Comparison of ENCODE assay signal across 3 cellular contexts in genomic region chr3:142750531-142750930, GRCh38. TPM values are rescaled to one million over a fixed set of nuclear protein-coding genes. Genes with fewer than 3 reads are reported as not detected.
DNase-seq lines count a peak whose midpoint lies in the region; ATAC-seq, FAIRE-seq and TF ChIP-seq lines count a peak whose summit lies in the region.
"Not testable (repeated sequence)": the region's sequence is repeated elsewhere in the genome, so short reads cannot be mapped to it uniquely, and the experiment has no call there.
"Had no signal": no experiment of that assay in that cellular context is flagged by ENCODE, and none has a peak within 500 bp of the region (broad histone marks: within the 10 kb centered on the region; RNA-seq: fewer than 3 reads in every experiment).

No MANE protein-coding gene starts in this region.

- H4K20me1 ChIP-seq in K562 (replicated peaks; ENCODE audit: control insufficient read depth, insufficient read depth, low read length): not testable (repeated sequence)

- POLR2A ChIA-PET in HEK293 (lab: Yijun Ruan, JAX); K562 (lab: Yijun Ruan, JAX): not testable (repeated sequence)

- H3K27me3 ChIP-seq in K562 (ENCODE audit: control insufficient read depth in 2 of 2, insufficient read depth in 2 of 2, low read length in 2 of 2): not testable (repeated sequence)

- TF ChIP-seq RAD21 in K562 (CRISPR knock-in tag; conservative IDR thresholded peaks at IDR 0.05 in 1 of 2, IDR thresholded peaks at IDR 0.05 in 1 of 2): not testable (repeated sequence)

- H3K4me3 ChIP-seq in HEK293 (ENCODE audit: low read depth, low read length); K562: not testable (repeated sequence)

- H3K4me1 ChIP-seq in HEK293 (ENCODE audit: control insufficient read depth, insufficient read depth, low read length); K562 (replicated peaks in 1 of 2; ENCODE audit: control insufficient read depth in 2 of 2, insufficient read depth in 2 of 2, low read length in 2 of 2): not testable (repeated sequence)

- DNase-seq in K562 (ENCODE audit: extremely low read depth in 1 of 4, low spot score in 3 of 4): not testable (repeated sequence)

- TF ChIP-seq CTCF in HEK293 (tag by site-specific recombination; IDR thresholded peaks at IDR 0.05); K562 (IDR thresholded peaks at IDR 0.05 in 2 of 3, conservative IDR thresholded peaks at IDR 0.05 in 1 of 3; ENCODE audit: insufficient read depth in 2 of 3, low read depth in 1 of 3, low read length in 3 of 3): not testable (repeated sequence)

- in situ Hi-C loops in K562 (cut with MboI): not testable (repeated sequence)

- 44% methylated on average over 4 of the region's 4 CpGs for WGBS in K562 (ENCODE audit: insufficient coverage, low coverage, missing lambda C conversion rate)

- not testable (repeated sequence) for FAIRE-seq in K562 (lab: Jason Lieb, UNC)

- BruUV-seq in K562 (replicated peaks; lab: Mats Ljungman, UMichigan): not testable (repeated sequence)

- H3K27ac ChIP-seq in HEK293 (ENCODE audit: extremely low read depth, low read depth, low read length); K562 (ENCODE audit: extremely low read depth, low read depth, low read length): not testable (repeated sequence)

- H3K4me2 ChIP-seq in K562 (ENCODE audit: insufficient read depth, low read length): not testable (repeated sequence)

- peaks cover 0 to 14% of the 10 kb centered on the region in 2 experiments; a peak in 1 of 3 replicates for H3K36me3 ChIP-seq in HEK293 (ENCODE audit: control insufficient read depth in 2 of 2, insufficient read depth in 1 of 2, low read length in 2 of 2)
- not testable (repeated sequence) for H3K36me3 ChIP-seq in K562 (ENCODE audit: control insufficient read depth, insufficient read depth, low read length)

- not testable (repeated sequence) for TF ChIP-seq EP300 in K562 (IDR thresholded peaks at IDR 0.05; ENCODE audit: low read length)

- not testable (repeated sequence) for TF ChIP-seq POLR2A in K562 (conservative IDR thresholded peaks at IDR 0.05)

- H3K9me1 ChIP-seq in K562 (ENCODE audit: control insufficient read depth, insufficient read depth, low read length): not testable (repeated sequence)

- H3K9me3 ChIP-seq in HEK293 (ENCODE audit: control insufficient read depth, insufficient read depth, low read depth, low read length); K562 (replicated peaks; ENCODE audit: control insufficient read depth, insufficient read depth, low read depth, low read length): not testable (repeated sequence)

- intact Hi-C loops in K562 (cut with micrococcal nuclease): not testable (repeated sequence)

- CTCF ChIA-PET in HEK293 (lab: Yijun Ruan, JAX): interaction anchor here (0.6 kb wide), 1 partner anchor 106 kb away, joined by 4 read pairs; no protein-coding TSS in a partner anchor
- CTCF ChIA-PET in K562 (lab: Yijun Ruan, JAX; ENCODE audit: low intra/inter-chr PET ratio): not testable (repeated sequence)

- not testable (repeated sequence) for H2AFZ ChIP-seq in K562 (ENCODE audit: low read depth, low read length)

- not testable (repeated sequence) for ATAC-seq in K562

- H3K79me2 ChIP-seq in K562 (ENCODE audit: control insufficient read depth, insufficient read depth, low read length): not testable (repeated sequence)

- H3K9ac ChIP-seq in K562 (ENCODE audit: insufficient read depth in 1 of 2, low read depth in 2 of 2, low read length in 2 of 2): not testable (repeated sequence)

TF ChIP-seq in HEK293, 187 proteins besides CTCF, POLR2A, EP300 and RAD21:
- peak; percentile 96 for TF ChIP-seq ZNF146 (tag by site-specific recombination; IDR thresholded peaks at IDR 0.05)

TF ChIP-seq in K562, 482 proteins besides CTCF, POLR2A, EP300 and RAD21:
- TF ChIP-seq BCOR (IDR thresholded peaks at IDR 0.05): peak; percentile 58; the same call in 1 of the 2 replicates
- TF ChIP-seq SMARCA5 (IDR thresholded peaks at IDR 0.05): 0 out of 2 replicates have a peak, but pooled peaks have one; percentile 35
- peak; percentile 25 for TF ChIP-seq RBM25 (IDR thresholded peaks at IDR 0.05; ENCODE audit: low read depth, low read length, severe bottlenecking)
- peak; percentile 15 to 33; a peak in 1 of 4 replicates for TF ChIP-seq KDM1A (IDR thresholded peaks at IDR 0.05)
- peak; percentile 97 for TF ChIP-seq ZNF146 (CRISPR knock-in tag; IDR thresholded peaks at IDR 0.05; ENCODE audit: unreplicated experiment)

RNA-seq across cellular contexts. Expression of gene TRPC1, which starts 26.7 kb away (rescaled TPM):
- total RNA-seq in K562 (2011; cell fraction: chromatin; rRNA removed; ENCODE audit: low replicate concordance): 6.4 and 31.1 TPM in 2 replicates
- 3.3 and 9.9 TPM in 2 replicates for total RNA-seq in K562 (2011; cell fraction: nucleolus; rRNA removed)
- 7.2 and 12.1 TPM in 2 replicates for total RNA-seq in K562 (2011; cell fraction: nucleoplasm; rRNA removed)
- total RNA-seq in K562 (2014; rRNA removed): 2.8 and 4.1 TPM in 2 replicates
- total RNA-seq in K562 (2014; rRNA removed; fragmentation: Illumina TruSeq; extraction: Trizol): 5.7 and 6.5 TPM in 2 replicates
- total RNA-seq in K562 (2015; rRNA removed; fragmentation: Illumina TruSeq; extraction: Trizol): 4.1 and 6.2 TPM in 2 replicates
- total RNA-seq in K562 (2021): 4.2 and 4.6 TPM in 2 replicates
- polyA plus RNA-seq in K562 (2011; rRNA removed): 1.9 and 2.0 TPM in 2 replicates
- polyA plus RNA-seq in K562 (2011; cell fraction: cytosol; rRNA removed): 0.49 and 0.50 TPM in 2 replicates
- polyA plus RNA-seq in K562 (2011; cell fraction: nucleus; rRNA removed): 1.4 and 3.2 TPM in 2 replicates
- 3.2 and 3.5 TPM in 2 replicates for polyA plus RNA-seq in K562 (2012)
- 3.0 and 3.5 TPM in 2 replicates for polyA plus RNA-seq in K562 (2014; fragmentation: Illumina TruSeq; extraction: Trizol)
- 1 to 10 TPM; 1.4 to 2.2 TPM for polyA plus RNA-seq in K562 (2014; fragmentation: Nextera tagmentation; extraction: Ambion mirVana)
- 2.6 and 3.5 TPM in 2 replicates for polyA plus RNA-seq in K562 (2014; rRNA removed)
- polyA minus RNA-seq in K562 (2011; rRNA and poly(A)+ RNA removed): 2.0 and 5.1 TPM in 2 replicates
- 3.1 and 4.7 TPM in 2 replicates for polyA minus RNA-seq in K562 (2011; cell fraction: cytosol; rRNA and poly(A)+ RNA removed)
- polyA minus RNA-seq in K562 (2011; cell fraction: nucleus; rRNA and poly(A)+ RNA removed): 3.9 and 4.1 TPM in 2 replicates
- polyA plus RNA-seq: CD14-positive monocyte had no signal
